In genomic region chr3:169448501-169448900, GRCh38 we compare ENCODE assay signal across 26 cellular contexts.
DNase-seq lines count a peak whose midpoint lies in the region; ATAC-seq and TF ChIP-seq lines count a peak whose summit lies in the region.
"Had no signal": no experiment of that assay in that cellular context is flagged by ENCODE, and none has a peak within 500 bp of the region (broad histone marks: within the 10 kb centered on the region; RNA-seq: fewer than 3 reads in every experiment).

No MANE protein-coding gene starts in this region.

- no peaks in the 10 kb centered on the region for H3K79me2 ChIP-seq in PC-3 (ENCODE audit: low read length)

- no peaks in the 10 kb centered on the region for H3K36me3 ChIP-seq in PC-3 (ENCODE audit: low read depth, low read length)
- H3K36me3 ChIP-seq: SJCRH30 had no signal

- H3K36me3 Mint-ChIP-seq in activated CD8-positive, alpha-beta T cell treated with anti-CD3 and anti-CD28 coated beads for 36 hours (ENCODE audit: low read depth): no peaks in the 10 kb centered on the region

- H3K9ac ChIP-seq in PC-3 (ENCODE audit: low read length): no peak overlapping the region

- peaks cover 2% of the 10 kb centered on the region for H3K27me3 Mint-ChIP-seq in activated CD8-positive, alpha-beta T cell treated with anti-CD3 and anti-CD28 coated beads for 36 hours
- H3K27me3 Mint-ChIP-seq: CD4-positive, alpha-beta memory T cell had no signal

- no peak overlapping the region for H3K4me2 ChIP-seq in PC-3 (ENCODE audit: low read length)
- H3K4me2 ChIP-seq: A549, PC-9 had no signal

- POLR2A ChIA-PET in PC-3 (lab: Charles Lee; ENCODE audit: unreplicated experiment): no interaction called here
- POLR2A ChIA-PET in activated CD8-positive, alpha-beta T cell treated with anti-CD3 and anti-CD28 coated beads for 36 hours (lab: Charles Lee): no interaction called here

- no peaks in the 10 kb centered on the region for H3K27me3 ChIP-seq in PC-3 (ENCODE audit: low read length)
- H3K27me3 ChIP-seq in foreskin keratinocyte: no peaks in the 10 kb centered on the region
- H3K27me3 ChIP-seq: SJCRH30 had no signal

- H3K4me3 Mint-ChIP-seq in activated CD8-positive, alpha-beta T cell treated with anti-CD3 and anti-CD28 coated beads for 36 hours: no peak overlapping the region
- H3K4me3 Mint-ChIP-seq: CD4-positive, alpha-beta memory T cell had no signal

- no peaks in the 10 kb centered on the region for H3K9me2 ChIP-seq in PC-3 (replicated peaks; ENCODE audit: low read length)

- H3F3A ChIP-seq in PC-3 (ENCODE audit: low read length, unreplicated experiment): no peaks in the 10 kb centered on the region

- H3K4me1 Mint-ChIP-seq in activated CD8-positive, alpha-beta T cell treated with anti-CD3 and anti-CD28 coated beads for 36 hours (ENCODE audit: low read depth): no peaks in the 10 kb centered on the region
- H3K4me1 Mint-ChIP-seq: CD4-positive, alpha-beta memory T cell had no signal

- TF ChIP-seq CTCF in PC-3 (conservative IDR thresholded peaks at IDR 0.05; ENCODE audit: low read depth, low read length) (no peak), foreskin keratinocyte (conservative IDR thresholded peaks at IDR 0.05) (no peak), foreskin fibroblast (IDR thresholded peaks at IDR 0.05; ENCODE audit: low read depth, low read length) (no peak)
- no peak for TF ChIP-seq CTCF in activated CD8-positive, alpha-beta T cell treated with anti-CD3 and anti-CD28 coated beads for 36 hours (IDR thresholded peaks at IDR 0.05)

- intact Hi-C loops in PC-3 (cut with micrococcal nuclease): no loop called here
- intact Hi-C loops in activated CD8-positive, alpha-beta T cell treated with anti-CD3 and anti-CD28 coated beads for 36 hours (cut with micrococcal nuclease): no loop called here

- H3K27ac Mint-ChIP-seq in activated CD8-positive, alpha-beta T cell treated with anti-CD3 and anti-CD28 coated beads for 36 hours: no peak overlapping the region
- H3K27ac Mint-ChIP-seq: CD4-positive, alpha-beta memory T cell had no signal

- ATAC-seq in PC-3 (no peak), esophagus mucosa (peak; percentile 59), foreskin keratinocyte (peak; percentile 28)
- no peak for ATAC-seq in activated CD8-positive, alpha-beta T cell treated with anti-CD3 and anti-CD28 coated beads for 36 hours
- ATAC-seq: A549, GM12878, Right ventricle myocardium inferior, SK-N-SH treated with all-trans-retinoic acid at 6 μM for 48 hours had no signal

- no peaks in the 10 kb centered on the region for H4K20me1 ChIP-seq in PC-3 (ENCODE audit: low read length)

- CTCF ChIA-PET in PC-3 (lab: Charles Lee): no interaction called here
- CTCF ChIA-PET in activated CD8-positive, alpha-beta T cell treated with anti-CD3 and anti-CD28 coated beads for 36 hours (lab: Charles Lee): no interaction called here

- peak; percentile 58 for DNase-seq in HCEC 1CT
- DNase-seq in PC-3: peak; percentile 12
- DNase-seq in foreskin keratinocyte: no peak
- no peak for DNase-seq in foreskin fibroblast
- DNase-seq in activated CD8-positive, alpha-beta T cell treated with anti-CD3 and anti-CD28 coated beads for 36 hours: no peak
- DNase-seq in NCI-H146 treated with DMSO at 0.1 percent for 48 hours (lab: John Stamatoyannopoulos, UW; ENCODE audit: unreplicated experiment): no peak
- DNase-seq: C1 segment of cervical spinal cord; CD4-positive, alpha-beta memory T cell; COR-L47; GDM1; MV-4-11; NCI-H1105; NCI-H1436 treated with DMSO at 0.1 percent for 48 hours; NCI-H1930; NCI-H2107; NCI-H446 treated with DMSO at 0.1 percent for 48 hours; NCI-H526; NCI-H82; NK-92 treated with Interleukin-12 subunit alpha and Interleukin-12 subunit beta, amount 100 ng/mL, for 24 hours; PC-9; SJCRH30 had no signal

- no peaks in the 10 kb centered on the region for H3K9me3 ChIP-seq in PC-3 (ENCODE audit: low read length)
- H3K9me3 ChIP-seq: A549, SJCRH30 had no signal

- no peak overlapping the region for H2AFZ ChIP-seq in PC-3 (ENCODE audit: low read length)
- H2AFZ ChIP-seq: PC-9 had no signal

- peaks cover 3% of the 10 kb centered on the region; the same call in 1 of the 2 replicates for H3K4me1 ChIP-seq in PC-3 (ENCODE audit: insufficient read depth, low read length)
- no peaks in the 10 kb centered on the region for H3K4me1 ChIP-seq in foreskin keratinocyte
- H3K4me1 ChIP-seq: A549 had no signal

- no TSS peak for BruUV-seq in PC-3 (replicated peaks; lab: Mats Ljungman, UMichigan)

- H3K4me3 ChIP-seq in PC-3 (ENCODE audit: low read length) (no peak overlapping the region), foreskin fibroblast (ENCODE audit: low read depth in 1 of 2, low read length in 2 of 2) (no peak overlapping the region)
- H3K4me3 ChIP-seq: A549, GM12878, PC-9, SJCRH30 had no signal

- peaks cover 5% of the 10 kb centered on the region for H3K9me3 Mint-ChIP-seq in activated CD8-positive, alpha-beta T cell treated with anti-CD3 and anti-CD28 coated beads for 36 hours

- H3K27ac ChIP-seq in PC-3 (ENCODE audit: low read length): no peak overlapping the region
- no peak overlapping the region for H3K27ac ChIP-seq in foreskin keratinocyte
- H3K27ac ChIP-seq: A549, PC-9, SJCRH30 had no signal

Comparison
In these comparisons a context has a peak if more than half of its experiments do, and no peak if none do; other contexts are left out.
1. DNase-seq: peak in HCEC 1CT (single experiment) and PC-3 (single experiment); none in foreskin keratinocyte (0 of 2), foreskin fibroblast (0 of 2), activated CD8-positive, alpha-beta T cell treated with anti-CD3 and anti-CD28 coated beads for 36 hours (single experiment) and NCI-H146 treated with DMSO at 0.1 percent for 48 hours (single experiment).
2. ATAC-seq: peak in esophagus mucosa (single experiment) and foreskin keratinocyte (single experiment); none in PC-3 (single experiment) and activated CD8-positive, alpha-beta T cell treated with anti-CD3 and anti-CD28 coated beads for 36 hours (single experiment).